In the genomic region with DNA sequence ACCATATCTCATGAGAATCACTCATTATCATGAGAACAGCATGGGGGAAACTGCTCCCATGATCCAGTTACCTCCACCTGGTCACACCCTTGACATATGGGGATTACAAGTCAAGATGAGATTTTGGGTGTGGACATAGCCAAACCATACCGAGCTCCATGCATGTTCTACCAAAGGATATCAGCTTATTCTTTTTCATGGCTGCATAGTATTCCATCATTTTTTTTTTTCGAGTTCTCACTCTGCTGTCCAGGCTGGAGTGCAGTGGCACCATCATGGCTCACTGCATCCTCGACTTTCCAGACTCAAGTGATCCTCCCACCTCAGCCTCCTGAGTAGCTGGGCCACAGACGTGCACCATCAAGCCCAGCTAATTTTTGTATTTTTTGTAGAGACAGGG, we compare ENCODE assay signal across 8 cellular contexts.
"Had no signal": no experiment of that assay in that cellular context is flagged by ENCODE, and none has a peak within 500 bp of the region (broad histone marks: within the 10 kb centered on the region; RNA-seq: fewer than 3 reads in every experiment).

No MANE protein-coding gene starts in this region.

- FAIRE-seq: G401.6, GM12878, GM12891, GM12892, GM18507, GM19239 had no signal

- H3K4me3 ChIP-seq: GM12878 had no signal

- DNase-seq: GDM1, GF-D8 had no signal

- ATAC-seq: GM12878 had no signal
